In the genomic region with DNA sequence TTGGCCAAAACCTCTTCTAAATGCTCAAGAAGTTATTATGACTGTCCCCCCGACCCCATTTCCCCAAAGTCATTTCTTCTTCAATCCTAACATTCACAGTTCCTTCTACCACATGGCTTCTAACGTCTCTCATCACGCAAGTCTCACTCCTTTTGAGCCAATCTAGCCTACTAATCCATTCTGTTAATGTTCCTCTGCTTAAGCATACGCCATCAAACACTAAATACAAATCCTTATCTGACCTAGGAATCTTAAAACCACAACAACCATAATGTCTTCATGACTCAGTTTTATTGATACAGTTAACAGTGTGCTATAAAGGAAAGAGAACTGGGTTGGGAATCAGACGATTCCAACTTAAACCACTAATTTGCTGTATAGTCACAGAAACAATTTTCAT, we compare ENCODE assay signal across 1 cellular context.
TF ChIP-seq lines count a peak whose summit lies in the region.

No MANE protein-coding gene starts in this region.

TF ChIP-seq in GM23338, 12 proteins besides CTCF, POLR2A, EP300 and RAD21 (continued from another document):
- TF ChIP-seq, protein P1, sequence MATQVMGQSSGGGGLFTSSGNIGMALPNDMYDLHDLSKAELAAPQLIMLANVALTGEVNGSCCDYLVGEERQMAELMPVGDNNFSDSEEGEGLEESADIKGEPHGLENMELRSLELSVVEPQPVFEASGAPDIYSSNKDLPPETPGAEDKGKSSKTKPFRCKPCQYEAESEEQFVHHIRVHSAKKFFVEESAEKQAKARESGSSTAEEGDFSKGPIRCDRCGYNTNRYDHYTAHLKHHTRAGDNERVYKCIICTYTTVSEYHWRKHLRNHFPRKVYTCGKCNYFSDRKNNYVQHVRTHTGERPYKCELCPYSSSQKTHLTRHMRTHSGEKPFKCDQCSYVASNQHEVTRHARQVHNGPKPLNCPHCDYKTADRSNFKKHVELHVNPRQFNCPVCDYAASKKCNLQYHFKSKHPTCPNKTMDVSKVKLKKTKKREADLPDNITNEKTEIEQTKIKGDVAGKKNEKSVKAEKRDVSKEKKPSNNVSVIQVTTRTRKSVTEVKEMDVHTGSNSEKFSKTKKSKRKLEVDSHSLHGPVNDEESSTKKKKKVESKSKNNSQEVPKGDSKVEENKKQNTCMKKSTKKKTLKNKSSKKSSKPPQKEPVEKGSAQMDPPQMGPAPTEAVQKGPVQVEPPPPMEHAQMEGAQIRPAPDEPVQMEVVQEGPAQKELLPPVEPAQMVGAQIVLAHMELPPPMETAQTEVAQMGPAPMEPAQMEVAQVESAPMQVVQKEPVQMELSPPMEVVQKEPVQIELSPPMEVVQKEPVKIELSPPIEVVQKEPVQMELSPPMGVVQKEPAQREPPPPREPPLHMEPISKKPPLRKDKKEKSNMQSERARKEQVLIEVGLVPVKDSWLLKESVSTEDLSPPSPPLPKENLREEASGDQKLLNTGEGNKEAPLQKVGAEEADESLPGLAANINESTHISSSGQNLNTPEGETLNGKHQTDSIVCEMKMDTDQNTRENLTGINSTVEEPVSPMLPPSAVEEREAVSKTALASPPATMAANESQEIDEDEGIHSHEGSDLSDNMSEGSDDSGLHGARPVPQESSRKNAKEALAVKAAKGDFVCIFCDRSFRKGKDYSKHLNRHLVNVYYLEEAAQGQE (IDR thresholded peaks at IDR 0.05; ENCODE audit: unreplicated experiment): no peak
